Comparison of ENCODE assay signal across 26 cellular contexts in genomic region chr7:28908775-28909174, GRCh38. TPM values are rescaled to one million over a fixed set of nuclear protein-coding genes. Genes with fewer than 3 reads are reported as not detected.
DNase-seq lines count a peak whose midpoint lies in the region; ATAC-seq and FAIRE-seq lines count a peak whose summit lies in the region.
"Had no signal": no experiment of that assay in that cellular context is flagged by ENCODE, and none has a peak within 500 bp of the region (broad histone marks: within the 10 kb centered on the region; RNA-seq: fewer than 3 reads in every experiment).

No MANE protein-coding gene starts in this region.

- FAIRE-seq in urothelium cell line (lab: Jason Lieb, UNC) = peak; percentile 46
- FAIRE-seq: A549, D721Med, GM12878, GM19239 had no signal

- 56% methylated on average over 5 of the region's 5 CpGs for WGBS in right cardiac atrium

- H3K9me3 ChIP-seq in right cardiac atrium (ENCODE audit: control insufficient read depth, low read length) = peaks cover 1% of the 10 kb centered on the region
- 0 out of 2 replicates have a peak, but pooled peaks cover 7% of the 10 kb centered on the region for H3K9me3 ChIP-seq in SJCRH30 (replicated peaks)
- H3K9me3 ChIP-seq: BE2C had no signal

- H3K4me3 ChIP-seq in right cardiac atrium (ENCODE audit: low read length) = no peak overlapping the region
- no peak overlapping the region for H3K4me3 ChIP-seq in SJCRH30
- H3K4me3 ChIP-seq: A549; BLaER1 treated with 17β-estradiol and CSF1 and Interleukin-3, amounts not matched to agents 10 nM and 100 nM; GM12878; GM23248 had no signal

- intact Hi-C loops in Right ventricle myocardium inferior (cut with DNase I) (no loop called here), right cardiac atrium (cut with DNase I) (no loop called here)
- intact Hi-C loops in activated CD4-positive, alpha-beta memory T cell treated with anti-CD3 and anti-CD28 coated beads for 36 hours (cut with micrococcal nuclease) = no loop called here

- DNase-seq in Right ventricle myocardium inferior (ENCODE audit: missing footprints) (no peak), right cardiac atrium (no peak), SJCRH30 (peak; percentile 67 to 76), myocyte (ENCODE audit: low read depth) (peak; percentile 52), urothelium cell line (ENCODE audit: low spot score) (no peak), DMS 273 treated with DMSO at 0.1 percent for 48 hours (lab: John Stamatoyannopoulos, UW) (no peak)
- DNase-seq in activated CD4-positive, alpha-beta memory T cell treated with anti-CD3 and anti-CD28 coated beads for 36 hours = no peak
- DNase-seq: 8988T; ACHN; AML-193; BE2C; CD4-positive, alpha-beta T cell; CD8-positive, alpha-beta memory T cell; DMS79; EL; GDM1; GM23248; H9 had no signal

- peaks cover 12% of the 10 kb centered on the region for H3K27me3 Mint-ChIP-seq in activated CD4-positive, alpha-beta memory T cell treated with anti-CD3 and anti-CD28 coated beads for 36 hours

- H3K36me3 Mint-ChIP-seq in activated CD4-positive, alpha-beta memory T cell treated with anti-CD3 and anti-CD28 coated beads for 36 hours = no peaks in the 10 kb centered on the region
- H3K36me3 Mint-ChIP-seq: CD14-positive monocyte; CD8-positive, alpha-beta memory T cell had no signal

- no peaks in the 10 kb centered on the region for H3K4me1 ChIP-seq in right cardiac atrium (ENCODE audit: control insufficient read depth, insufficient read depth, low read length)
- peaks cover 24% of the 10 kb centered on the region for H3K4me1 ChIP-seq in SJCRH30
- H3K4me1 ChIP-seq: A549; BE2C; BLaER1 treated with 17β-estradiol and CSF1 and Interleukin-3, amounts not matched to agents 10 nM and 100 nM had no signal

- H3K27ac ChIP-seq in right cardiac atrium (ENCODE audit: low read length) = no peak overlapping the region
- no peak overlapping the region for H3K27ac ChIP-seq in SJCRH30
- H3K27ac ChIP-seq: A549; BLaER1 treated with 17β-estradiol and CSF1 and Interleukin-3, amounts not matched to agents 10 nM and 100 nM; GM23248 had no signal

- CTCF ChIA-PET in activated CD4-positive, alpha-beta memory T cell treated with anti-CD3 and anti-CD28 coated beads for 36 hours (lab: Charles Lee) = no interaction called here

- no peaks in the 10 kb centered on the region for H3K4me1 Mint-ChIP-seq in activated CD4-positive, alpha-beta memory T cell treated with anti-CD3 and anti-CD28 coated beads for 36 hours (ENCODE audit: low read depth)
- H3K4me1 Mint-ChIP-seq: CD14-positive monocyte; CD8-positive, alpha-beta memory T cell had no signal

- H3K27ac Mint-ChIP-seq in activated CD4-positive, alpha-beta memory T cell treated with anti-CD3 and anti-CD28 coated beads for 36 hours = no peak overlapping the region
- H3K27ac Mint-ChIP-seq: CD14-positive monocyte; CD4-positive, alpha-beta T cell; CD8-positive, alpha-beta memory T cell; H9 had no signal

- H3K36me3 ChIP-seq in SJCRH30 = no peaks in the 10 kb centered on the region
- H3K36me3 ChIP-seq: BE2C; BLaER1 treated with 17β-estradiol and CSF1 and Interleukin-3, amounts not matched to agents 10 nM and 100 nM had no signal

- H3K4me3 Mint-ChIP-seq in activated CD4-positive, alpha-beta memory T cell treated with anti-CD3 and anti-CD28 coated beads for 36 hours = no peak overlapping the region
- H3K4me3 Mint-ChIP-seq: CD14-positive monocyte; CD4-positive, alpha-beta T cell; CD8-positive, alpha-beta memory T cell; H9 had no signal

- ATAC-seq in Right ventricle myocardium inferior = peak; percentile 56
- ATAC-seq in right cardiac atrium = no peak
- ATAC-seq: A549, GM12878, HCT116 had no signal

- no peaks in the 10 kb centered on the region for H3K27me3 ChIP-seq in right cardiac atrium (ENCODE audit: control insufficient read depth, insufficient read depth)
- H3K27me3 ChIP-seq in SJCRH30 = no peaks in the 10 kb centered on the region
- H3K27me3 ChIP-seq: BE2C; BLaER1 treated with 17β-estradiol and CSF1 and Interleukin-3, amounts not matched to agents 10 nM and 100 nM had no signal

- H3K9me3 Mint-ChIP-seq in activated CD4-positive, alpha-beta memory T cell treated with anti-CD3 and anti-CD28 coated beads for 36 hours = peaks cover 7% of the 10 kb centered on the region
- H3K9me3 Mint-ChIP-seq: CD4-positive, alpha-beta T cell had no signal

- POLR2A ChIA-PET in activated CD4-positive, alpha-beta memory T cell treated with anti-CD3 and anti-CD28 coated beads for 36 hours (lab: Charles Lee) = no interaction called here

RNA-seq across cellular contexts. Expression of gene TRIL, which starts 49.4 kb away (rescaled TPM):
- total RNA-seq in Right ventricle myocardium inferior = 2.3 TPM
- total RNA-seq in right cardiac atrium = 1 to 10 TPM; 1.3 to 2.9 (median 2.5) TPM
- 0.84 TPM for polyA plus RNA-seq in right cardiac atrium
- total RNA-seq in SJCRH30 (2014; rRNA removed; shearing (Covaris generic)) = 9.4 and 9.5 TPM in 2 replicates
- 0.40 and 0.42 TPM in 2 replicates for total RNA-seq in myocyte
- polyA plus RNA-seq in myocyte (2012) = 0.05 TPM
- total RNA-seq in activated CD4-positive, alpha-beta memory T cell treated with anti-CD3 and anti-CD28 coated beads for 36 hours = not detected
- total RNA-seq: CD4-positive, alpha-beta T cell; CD8-positive, alpha-beta memory T cell; GM12878; H4 had no signal
- polyA plus RNA-seq: A549; CD14-positive monocyte; CD8-positive, alpha-beta memory T cell; GM12878 had no signal

Comparison
In these comparisons a context has a peak if more than half of its experiments do, and no peak if none do; other contexts are left out.
1. DNase-seq: peak in SJCRH30 (2 of 2) and myocyte (single experiment); none in Right ventricle myocardium inferior (single experiment), right cardiac atrium (0 of 3), urothelium cell line (single experiment), DMS 273 treated with DMSO at 0.1 percent for 48 hours (single experiment) and activated CD4-positive, alpha-beta memory T cell treated with anti-CD3 and anti-CD28 coated beads for 36 hours (single experiment).